Comparison of ENCODE assay signal across 8 cellular contexts in genomic region chr1:153678519-153679336, GRCh38. TPM values are rescaled to one million over a fixed set of nuclear protein-coding genes. Genes with fewer than 3 reads are reported as not detected.
DNase-seq lines count a peak whose midpoint lies in the region; ATAC-seq and TF ChIP-seq lines count a peak whose summit lies in the region.

Gene NPR1 (plus strand): TSS chr1:153678688. CDS start chr1:153679109, 421 bp downstream.

- TF ChIP-seq CTCF in heart left ventricle (IDR thresholded peaks at IDR 0.05), result no peak
- TF ChIP-seq CTCF in psoas muscle (IDR thresholded peaks at IDR 0.05), result no peak

- H3K27ac Mint-ChIP-seq in activated naive CD8-positive, alpha-beta T cell treated with anti-CD3 and anti-CD28 coated beads for 36 hours, result no peak within 1 kb of the TSS

- peaks cover 0 to 19% (median 0%) of the 10 kb centered on the region in 9 donors for H3K36me3 ChIP-seq in heart left ventricle
- H3K36me3 ChIP-seq in psoas muscle (ENCODE audit: insufficient read depth in 1 of 2, low read depth in 1 of 2), result peaks cover 0 to 7% of the 10 kb centered on the region in 2 donors

- ATAC-seq in heart left ventricle (peak; percentile 72 to 90 (median 74)), psoas muscle (peak; percentile 52 to 75 (median 64)), GM18870 (IDR thresholded peaks at IDR 0.05; ENCODE audit: unreplicated experiment) (no peak)

- H3K9me3 ChIP-seq in heart left ventricle (no peaks in the 10 kb centered on the region), psoas muscle (no peaks in the 10 kb centered on the region)

- H3K4me1 Mint-ChIP-seq in activated naive CD8-positive, alpha-beta T cell treated with anti-CD3 and anti-CD28 coated beads for 36 hours, result peaks cover 18% of the 10 kb centered on the region

- peak; percentile 52 for DNase-seq in ELR (ENCODE audit: low read depth)
- peak; percentile 10 for DNase-seq in MV-4-11 (lab: John Stamatoyannopoulos, UW)
- peak; percentile 21 for DNase-seq in activated naive CD8-positive, alpha-beta T cell treated with anti-CD3 and anti-CD28 coated beads for 36 hours
- DNase-seq in heart left ventricle, result peak; percentile 70 to 77 (median 74)
- peak; percentile 79 to 83 for DNase-seq in psoas muscle
- no peak for DNase-seq in SW 1271 (lab: John Stamatoyannopoulos, UW)
- no peak for DNase-seq in SKM-1 (lab: John Stamatoyannopoulos, UW; ENCODE audit: unreplicated experiment)

- H3K4me3 ChIP-seq in heart left ventricle (peak within 1 kb of the TSS; percentile 35 to 76 (median 60)), psoas muscle (peak within 1 kb of the TSS; percentile 70)

- no peaks in the 10 kb centered on the region for H3K9me3 Mint-ChIP-seq in activated naive CD8-positive, alpha-beta T cell treated with anti-CD3 and anti-CD28 coated beads for 36 hours

- H3K27ac ChIP-seq in heart left ventricle (peak within 1 kb of the TSS; percentile 7 to 83 (median 71)), psoas muscle (peak within 1 kb of the TSS; percentile 46)

- intact Hi-C loops in heart left ventricle (cut with DNase I) (loop anchor here (1.0 to 10.0 kb wide), 16 partner anchors 49 to 309 kb away; partner anchors contain the start of genes RAB13 (in 6 of the 10), INTS3 (in 2 of the 10), CREB3L4 (in 1 of the 10) and DENND4B (in 1 of the 10)), psoas muscle (cut with DNase I) (loop anchor here (1.0 to 10.0 kb wide), 4 partner anchors 70 to 306 kb away; partner anchors contain the start of genes DENND4B (in 1 of the 2) and RAB13 (in 1 of the 2))

- H3K4me3 Mint-ChIP-seq in activated naive CD8-positive, alpha-beta T cell treated with anti-CD3 and anti-CD28 coated beads for 36 hours, result peak within 1 kb of the TSS; percentile 61

- H3K36me3 Mint-ChIP-seq in activated naive CD8-positive, alpha-beta T cell treated with anti-CD3 and anti-CD28 coated beads for 36 hours, result no peaks in the 10 kb centered on the region

- peaks cover 40% of the 10 kb centered on the region for H3K27me3 Mint-ChIP-seq in activated naive CD8-positive, alpha-beta T cell treated with anti-CD3 and anti-CD28 coated beads for 36 hours

- H3K4me1 ChIP-seq in heart left ventricle, result peaks cover 0 to 26% (median 19%) of the 10 kb centered on the region in 12 donors
- no peaks in the 10 kb centered on the region for H3K4me1 ChIP-seq in psoas muscle

- H3K27me3 ChIP-seq in heart left ventricle (peaks cover 0 to 28% (median 7%) of the 10 kb centered on the region in 9 donors), psoas muscle (ENCODE audit: insufficient read depth in 3 of 3, low read length in 2 of 3) (peaks cover 0 to 30% (median 9%) of the 10 kb centered on the region in 3 donors)

- 0% methylated on average over 47 to 78 of the region's 78 CpGs for WGBS in heart left ventricle, 4 donors
- WGBS in psoas muscle, 3 donors, result 0 to 1% (median 0%) methylated on average over 68 to 78 of the region's 78 CpGs

- TF ChIP-seq POLR2A in heart left ventricle (IDR thresholded peaks at IDR 0.05), result peak in 1 of 2 donors; percentile 39

RNA-seq across cellular contexts. Expression of gene NPR1, which starts in this region (rescaled TPM):
- total RNA-seq in activated naive CD8-positive, alpha-beta T cell treated with anti-CD3 and anti-CD28 coated beads for 36 hours, result under 1 TPM in 1 of 2 experiments, not detected in 1; 0.06 TPM
- total RNA-seq in heart left ventricle (10 to 100 TPM in 6 of 9 donors, 1 to 10 TPM in 3; 7.1 to 26.9 (median 12.0) TPM), psoas muscle (10 to 100 TPM in 2 of 4 donors, 1 to 10 TPM in 2; 7.0 to 11.1 (median 8.7) TPM)
- polyA plus RNA-seq in heart left ventricle (10 to 100 TPM; 12.2 to 26.6 TPM), psoas muscle (10 to 100 TPM in 1 of 3 donors, 1 to 10 TPM in 2; 4.5 to 10.4 (median 8.5) TPM)

Comparison
In these comparisons a context has a peak if more than half of its experiments do, and no peak if none do; other contexts are left out.
1. RNA of gene NPR1 (total RNA-seq): 7.1 to 26.9 TPM in heart left ventricle and 7.0 to 11.1 TPM in psoas muscle; 0.06 TPM in activated naive CD8-positive, alpha-beta T cell treated with anti-CD3 and anti-CD28 coated beads for 36 hours; every median in the first group is over 4 times any median in the second.
2. Peak in DNase-seq in activated naive CD8-positive, alpha-beta T cell treated with anti-CD3 and anti-CD28 coated beads for 36 hours; RNA of the gene not detected or under 1 TPM.
3. DNase-seq: peak in ELR (single experiment), MV-4-11 (single experiment), heart left ventricle (5 of 5) and psoas muscle (2 of 2); none in SW 1271 (0 of 2) and SKM-1 (single experiment).